ENCODE assay signal across 2 cellular contexts in genomic region chr15:72783563-72784232, GRCh38.
TF ChIP-seq lines count a peak whose summit lies in the region.

ADPGK (minus strand) TSS chr15:72783758; CDS start chr15:72783691, 67 bp downstream.

TF ChIP-seq in IMR-90, 13 proteins besides CTCF, POLR2A, EP300 and RAD21:
- TF ChIP-seq CHD1 (IDR thresholded peaks at IDR 0.05; ENCODE audit: low read depth, low read length), result no peak
- no peak for TF ChIP-seq BHLHE40 (IDR thresholded peaks at IDR 0.05; ENCODE audit: low read depth, low read length)
- TF ChIP-seq FOS (IDR thresholded peaks at IDR 0.05; ENCODE audit: low read depth, low read length), result no peak; the same call in 1 of the 2 replicates
- TF ChIP-seq RFX5 (IDR thresholded peaks at IDR 0.05; ENCODE audit: low read depth, low read length), result no peak
- TF ChIP-seq CEBPB (IDR thresholded peaks at IDR 0.05; ENCODE audit: low read depth, low read length), result peak; percentile 24; the same call in 1 of the 2 replicates
- peak; percentile 100 for TF ChIP-seq MAZ (IDR thresholded peaks at IDR 0.05; ENCODE audit: borderline replicate concordance, low read depth, low read length)
- TF ChIP-seq, protein P1, sequence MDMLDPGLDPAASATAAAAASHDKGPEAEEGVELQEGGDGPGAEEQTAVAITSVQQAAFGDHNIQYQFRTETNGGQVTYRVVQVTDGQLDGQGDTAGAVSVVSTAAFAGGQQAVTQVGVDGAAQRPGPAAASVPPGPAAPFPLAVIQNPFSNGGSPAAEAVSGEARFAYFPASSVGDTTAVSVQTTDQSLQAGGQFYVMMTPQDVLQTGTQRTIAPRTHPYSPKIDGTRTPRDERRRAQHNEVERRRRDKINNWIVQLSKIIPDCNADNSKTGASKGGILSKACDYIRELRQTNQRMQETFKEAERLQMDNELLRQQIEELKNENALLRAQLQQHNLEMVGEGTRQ (IDR thresholded peaks at IDR 0.05; ENCODE audit: low read depth, low read length), result peak; percentile 63
- TF ChIP-seq SMC3 (IDR thresholded peaks at IDR 0.05; ENCODE audit: low read depth, low read length), result no peak
- peak; percentile 47; the same call in 1 of the 2 replicates for TF ChIP-seq NFE2L2 (IDR thresholded peaks at IDR 0.05; ENCODE audit: low read depth, low read length)
- no peak for TF ChIP-seq RCOR1 (IDR thresholded peaks at IDR 0.05; ENCODE audit: insufficient replicate concordance, low read length)
- 0 out of 2 replicates have a peak, but pooled peaks have one; percentile 45 for TF ChIP-seq ELK1 (IDR thresholded peaks at IDR 0.05; ENCODE audit: borderline replicate concordance, low read depth, low read length)
- no peak for TF ChIP-seq MAFK (IDR thresholded peaks at IDR 0.05; ENCODE audit: low read depth, low read length)
- peak; percentile 90 for TF ChIP-seq MXI1 (IDR thresholded peaks at IDR 0.05; ENCODE audit: borderline replicate concordance, low read depth, low read length)
TF ChIP-seq in IMR-90: peak in this region for 6.

TF ChIP-seq in endothelial cell of umbilical vein, 7 proteins besides CTCF, POLR2A, EP300 and RAD21:
- TF ChIP-seq POLR2AphosphoS5 (IDR thresholded peaks at IDR 0.05; ENCODE audit: insufficient read depth, low read depth, low read length) (peak; percentile 85), MYC (IDR thresholded peaks at IDR 0.05; ENCODE audit: low read depth, low read length) (no peak), GATA2 (IDR thresholded peaks at IDR 0.05; ENCODE audit: insufficient read depth, insufficient read length, low read depth, low read length) (no peak)
TF ChIP-seq in endothelial cell of umbilical vein: peak in this region for 1.
